Comparison of ENCODE assay signal across 2 cellular contexts in the genomic region with DNA sequence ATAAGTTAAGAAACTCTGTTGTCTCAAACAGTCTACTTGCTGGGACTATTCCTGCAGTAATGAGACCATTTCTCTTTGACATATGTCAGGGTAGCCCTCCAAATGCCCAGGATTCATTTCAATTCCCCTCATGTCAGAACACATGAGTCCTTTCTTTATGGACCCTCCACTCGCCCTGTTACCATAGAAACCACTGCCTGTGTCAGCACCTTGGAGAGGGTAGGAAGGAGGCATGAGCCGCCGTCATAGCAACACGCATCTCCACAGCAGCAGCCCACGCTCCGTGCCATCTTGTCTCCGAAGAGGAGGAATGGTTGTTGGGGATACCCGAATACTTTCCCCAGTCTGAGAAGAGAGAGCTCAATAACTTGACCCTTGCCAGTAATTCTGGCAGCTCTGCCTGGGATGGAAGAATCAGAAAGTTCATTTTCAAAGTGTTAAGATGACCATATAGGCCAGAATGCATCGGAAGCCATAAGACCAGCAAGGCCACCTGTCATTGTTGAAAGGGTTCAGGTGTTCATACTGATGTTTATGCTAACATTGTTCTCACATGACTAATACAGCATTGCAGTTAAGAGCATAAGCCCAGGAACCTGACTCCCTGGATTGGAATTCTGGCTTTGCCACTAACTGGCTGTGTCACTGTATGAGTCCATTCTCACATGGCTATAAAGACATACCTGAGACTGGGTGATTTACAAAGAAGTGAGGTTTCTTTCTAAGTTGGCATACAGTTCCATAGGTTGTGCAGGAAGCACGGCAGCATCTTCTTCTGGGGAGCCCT.
TF ChIP-seq lines count a peak whose summit lies in the region.

No MANE protein-coding gene starts in this region.

TF ChIP-seq in H1, 55 proteins besides CTCF, POLR2A, EP300 and RAD21:
- TF ChIP-seq SIN3A (conservative IDR thresholded peaks at IDR 0.05 in 1 of 2, IDR thresholded peaks at IDR 0.05 in 1 of 2; ENCODE audit: low read depth in 1 of 2, low read length in 2 of 2) (peak; percentile 71 to 77; a peak in 1 of 4 replicates), SRF (IDR thresholded peaks at IDR 0.05; ENCODE audit: low read depth, low read length) (no peak), RXRA (IDR thresholded peaks at IDR 0.05; ENCODE audit: insufficient read depth, low read depth, low read length) (no peak)

TF ChIP-seq in neural cell, 6 proteins besides CTCF, POLR2A, EP300 and RAD21:
- TF ChIP-seq, protein P1, sequence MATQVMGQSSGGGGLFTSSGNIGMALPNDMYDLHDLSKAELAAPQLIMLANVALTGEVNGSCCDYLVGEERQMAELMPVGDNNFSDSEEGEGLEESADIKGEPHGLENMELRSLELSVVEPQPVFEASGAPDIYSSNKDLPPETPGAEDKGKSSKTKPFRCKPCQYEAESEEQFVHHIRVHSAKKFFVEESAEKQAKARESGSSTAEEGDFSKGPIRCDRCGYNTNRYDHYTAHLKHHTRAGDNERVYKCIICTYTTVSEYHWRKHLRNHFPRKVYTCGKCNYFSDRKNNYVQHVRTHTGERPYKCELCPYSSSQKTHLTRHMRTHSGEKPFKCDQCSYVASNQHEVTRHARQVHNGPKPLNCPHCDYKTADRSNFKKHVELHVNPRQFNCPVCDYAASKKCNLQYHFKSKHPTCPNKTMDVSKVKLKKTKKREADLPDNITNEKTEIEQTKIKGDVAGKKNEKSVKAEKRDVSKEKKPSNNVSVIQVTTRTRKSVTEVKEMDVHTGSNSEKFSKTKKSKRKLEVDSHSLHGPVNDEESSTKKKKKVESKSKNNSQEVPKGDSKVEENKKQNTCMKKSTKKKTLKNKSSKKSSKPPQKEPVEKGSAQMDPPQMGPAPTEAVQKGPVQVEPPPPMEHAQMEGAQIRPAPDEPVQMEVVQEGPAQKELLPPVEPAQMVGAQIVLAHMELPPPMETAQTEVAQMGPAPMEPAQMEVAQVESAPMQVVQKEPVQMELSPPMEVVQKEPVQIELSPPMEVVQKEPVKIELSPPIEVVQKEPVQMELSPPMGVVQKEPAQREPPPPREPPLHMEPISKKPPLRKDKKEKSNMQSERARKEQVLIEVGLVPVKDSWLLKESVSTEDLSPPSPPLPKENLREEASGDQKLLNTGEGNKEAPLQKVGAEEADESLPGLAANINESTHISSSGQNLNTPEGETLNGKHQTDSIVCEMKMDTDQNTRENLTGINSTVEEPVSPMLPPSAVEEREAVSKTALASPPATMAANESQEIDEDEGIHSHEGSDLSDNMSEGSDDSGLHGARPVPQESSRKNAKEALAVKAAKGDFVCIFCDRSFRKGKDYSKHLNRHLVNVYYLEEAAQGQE (IDR thresholded peaks at IDR 0.05; ENCODE audit: borderline replicate concordance): no peak
- TF ChIP-seq MXI1 (conservative IDR thresholded peaks at IDR 0.05; ENCODE audit: poor library complexity, severe bottlenecking) (no peak), SMC3 (conservative IDR thresholded peaks at IDR 0.05; ENCODE audit: poor library complexity) (no peak), TAF1 (IDR thresholded peaks at IDR 0.05; ENCODE audit: low read depth) (no peak), EZH2 (IDR thresholded peaks at IDR 0.05; ENCODE audit: borderline replicate concordance, insufficient read depth, low read length, poor library complexity, severe bottlenecking) (no peak), POLR2AphosphoS5 (IDR thresholded peaks at IDR 0.05) (no peak)
